Comparison of ENCODE assay signal across 34 cellular contexts in genomic region chr7:78497730-78498129, GRCh38.
"Had no signal": no experiment of that assay in that cellular context is flagged by ENCODE, and none has a peak within 500 bp of the region (broad histone marks: within the 10 kb centered on the region; RNA-seq: fewer than 3 reads in every experiment).

No MANE protein-coding gene starts in this region.

- H3K4me3 ChIP-seq: ascending aorta, breast epithelium, cardiac muscle cell, colonic mucosa, esophagus squamous epithelium, gastroesophageal sphincter, heart right ventricle had no signal

- DNase-seq: activated B cell treated with CpG ODN at 0.5 μM for 24 hours; activated CD4-positive, alpha-beta memory T cell treated with anti-CD3 and anti-CD28 coated beads for 36 hours; activated CD4-positive, alpha-beta T cell treated with anti-CD3 and anti-CD28 coated beads for 48 hours; activated CD8-positive, alpha-beta memory T cell treated with anti-CD3 and anti-CD28 coated beads, Interleukin-2, amount 10 ng/mL, durations not matched to agents 7 days and 5 days; activated CD8-positive, alpha-beta memory T cell treated with anti-CD3 and anti-CD28 coated beads, Interleukin-2, amount 50 U/mL, for 4 hours; activated CD8-positive, alpha-beta T cell treated with anti-CD3 and anti-CD28 coated beads, Interleukin-2, amount 10 ng/mL, durations not matched to agents 7 days and 5 days; activated effector memory CD4-positive, alpha-beta T cell treated with anti-CD3 and anti-CD28 coated beads, Interleukin-2, amount 50 U/mL, for 16 hours; activated naive CD4-positive, alpha-beta T cell treated with anti-CD3 and anti-CD28 coated beads for 36 hours; activated naive CD8-positive, alpha-beta T cell treated with anti-CD3 and anti-CD28 coated beads, Interleukin-2, amount 10 ng/mL, durations not matched to agents 7 days and 5 days; activated T-cell treated with anti-CD3 and anti-CD28 coated beads, Interleukin-2, amount 50 U/mL, for 1 hour; activated T-cell treated with anti-CD3 and anti-CD28 coated beads, Interleukin-2, amount 50 U/mL, for 48 hours; central memory CD4-positive, alpha-beta T cell; cerebellar nuclear complex; colonic mucosa; effector CD8-positive, alpha-beta T cell; esophagus squamous epithelium; foreskin melanocyte; heart right ventricle; T-helper 17 cell; T1000; WERI-Rb-1 had no signal

- H3K4me3 Mint-ChIP-seq: activated B cell treated with CpG ODN at 0.5 μM for 24 hours; activated CD4-positive, alpha-beta memory T cell treated with anti-CD3 and anti-CD28 coated beads for 36 hours; activated CD8-positive, alpha-beta memory T cell treated with anti-CD3 and anti-CD28 coated beads, Interleukin-2, amount 10 ng/mL, durations not matched to agents 7 days and 5 days; activated CD8-positive, alpha-beta T cell treated with anti-CD3 and anti-CD28 coated beads, Interleukin-2, amount 10 ng/mL, durations not matched to agents 7 days and 5 days; activated naive CD4-positive, alpha-beta T cell treated with anti-CD3 and anti-CD28 coated beads for 36 hours; activated naive CD4-positive, alpha-beta T cell treated with anti-CD3 and anti-CD28 coated beads, Interleukin-2, amount 50 U/mL, for 24 hours; activated naive CD8-positive, alpha-beta T cell treated with anti-CD3 and anti-CD28 coated beads, Interleukin-2, amount 10 ng/mL, durations not matched to agents 7 days and 5 days; activated T-helper 1 cell treated with anti-CD3 and anti-CD28 coated beads, Interleukin-12 subunit alpha, Interleukin-12 subunit beta, Interleukin-2, Interleukin-4 antibody, amounts not matched to agents 30 ng/mL and 10 ng/mL and 1 ng/mL, durations not matched to agents 14 hours and 24 hours and 36 hours; brain; T-helper 17 cell; T-helper 2 cell treated with Interferon-gamma antibody and Interleukin-4, amounts not matched to agents 5 μg/mL and 100 μg/mL, for 36 hours had no signal

- H3K27me3 ChIP-seq: ascending aorta, breast epithelium, cardiac muscle cell, colonic mucosa, esophagus squamous epithelium, gastroesophageal sphincter, heart right ventricle had no signal

- H3K36me3 ChIP-seq: ascending aorta, breast epithelium, cardiac muscle cell, colonic mucosa, esophagus squamous epithelium, heart right ventricle, WERI-Rb-1 had no signal

- H3K27ac ChIP-seq: ascending aorta, breast epithelium, cardiac muscle cell, colonic mucosa, epithelial cell of prostate, esophagus squamous epithelium, gastroesophageal sphincter, heart right ventricle, WERI-Rb-1 had no signal

- H3K27me3 Mint-ChIP-seq: activated B cell treated with CpG ODN at 0.5 μM for 24 hours; activated CD4-positive, alpha-beta memory T cell treated with anti-CD3 and anti-CD28 coated beads for 36 hours; activated CD8-positive, alpha-beta memory T cell treated with anti-CD3 and anti-CD28 coated beads, Interleukin-2, amount 10 ng/mL, durations not matched to agents 7 days and 5 days; activated naive CD4-positive, alpha-beta T cell treated with anti-CD3 and anti-CD28 coated beads, Interleukin-2, amount 50 U/mL, for 24 hours; activated naive CD8-positive, alpha-beta T cell treated with anti-CD3 and anti-CD28 coated beads, Interleukin-2, amount 10 ng/mL, durations not matched to agents 7 days and 5 days; T-helper 17 cell had no signal

- FAIRE-seq: endometrium, endothelial cell of umbilical vein had no signal

- H3K4me1 ChIP-seq: ascending aorta, breast epithelium, colonic mucosa, esophagus squamous epithelium, heart right ventricle had no signal

- H3K9me3 ChIP-seq: ascending aorta, breast epithelium, colonic mucosa, esophagus squamous epithelium, gastroesophageal sphincter, heart right ventricle had no signal

- H3K27ac Mint-ChIP-seq: activated B cell treated with CpG ODN at 0.5 μM for 24 hours; activated CD4-positive, alpha-beta memory T cell treated with anti-CD3 and anti-CD28 coated beads for 36 hours; activated CD8-positive, alpha-beta memory T cell treated with anti-CD3 and anti-CD28 coated beads, Interleukin-2, amount 10 ng/mL, durations not matched to agents 7 days and 5 days; activated CD8-positive, alpha-beta T cell treated with anti-CD3 and anti-CD28 coated beads, Interleukin-2, amount 10 ng/mL, durations not matched to agents 7 days and 5 days; activated naive CD4-positive, alpha-beta T cell treated with anti-CD3 and anti-CD28 coated beads for 36 hours; activated naive CD4-positive, alpha-beta T cell treated with anti-CD3 and anti-CD28 coated beads, Interleukin-2, amount 50 U/mL, for 24 hours; activated naive CD8-positive, alpha-beta T cell treated with anti-CD3 and anti-CD28 coated beads, Interleukin-2, amount 10 ng/mL, durations not matched to agents 7 days and 5 days; activated T-helper 1 cell treated with anti-CD3 and anti-CD28 coated beads, Interleukin-12 subunit alpha, Interleukin-12 subunit beta, Interleukin-2, Interleukin-4 antibody, amounts not matched to agents 30 ng/mL and 10 ng/mL and 1 ng/mL, durations not matched to agents 14 hours and 24 hours and 36 hours; activated T-helper 2 cell treated with anti-CD3 and anti-CD28 coated beads, Interferon-gamma antibody, Interleukin-2, Interleukin-4, amounts not matched to agents 10 μg/mL and 5 μg/mL and 100 μg/mL, durations not matched to agents 14 hours and 24 hours and 36 hours; brain; T-helper 17 cell; T-helper 2 cell treated with Interferon-gamma antibody and Interleukin-4, amounts not matched to agents 5 μg/mL and 100 μg/mL, for 36 hours had no signal

- H3K4me1 Mint-ChIP-seq: activated B cell treated with CpG ODN at 0.5 μM for 24 hours; activated CD8-positive, alpha-beta memory T cell treated with anti-CD3 and anti-CD28 coated beads, Interleukin-2, amount 10 ng/mL, durations not matched to agents 7 days and 5 days; activated naive CD4-positive, alpha-beta T cell treated with anti-CD3 and anti-CD28 coated beads, Interleukin-2, amount 50 U/mL, for 24 hours; activated naive CD8-positive, alpha-beta T cell treated with anti-CD3 and anti-CD28 coated beads, Interleukin-2, amount 10 ng/mL, durations not matched to agents 7 days and 5 days; T-helper 17 cell had no signal

- H3K36me3 Mint-ChIP-seq: activated CD4-positive, alpha-beta memory T cell treated with anti-CD3 and anti-CD28 coated beads for 36 hours; activated CD8-positive, alpha-beta memory T cell treated with anti-CD3 and anti-CD28 coated beads, Interleukin-2, amount 10 ng/mL, durations not matched to agents 7 days and 5 days; activated naive CD4-positive, alpha-beta T cell treated with anti-CD3 and anti-CD28 coated beads, Interleukin-2, amount 50 U/mL, for 24 hours; activated naive CD8-positive, alpha-beta T cell treated with anti-CD3 and anti-CD28 coated beads, Interleukin-2, amount 10 ng/mL, durations not matched to agents 7 days and 5 days had no signal

- ATAC-seq: activated CD4-positive, CD25-positive, alpha-beta regulatory T cell treated with anti-CD3 and anti-CD28 coated beads, Interleukin-2, amount 50 U/mL, for 24 hours; activated CD8-positive, alpha-beta memory T cell treated with anti-CD3 and anti-CD28 coated beads, Interleukin-2, amount 10 ng/mL, durations not matched to agents 7 days and 5 days; activated CD8-positive, alpha-beta T cell treated with anti-CD3 and anti-CD28 coated beads, Interleukin-2, amount 10 ng/mL, durations not matched to agents 7 days and 5 days; gastroesophageal sphincter; heart right ventricle; T-helper 17 cell had no signal

- H3K9me3 Mint-ChIP-seq: activated B cell treated with CpG ODN at 0.5 μM for 24 hours; activated CD4-positive, alpha-beta memory T cell treated with anti-CD3 and anti-CD28 coated beads for 36 hours; activated naive CD4-positive, alpha-beta T cell treated with anti-CD3 and anti-CD28 coated beads, Interleukin-2, amount 50 U/mL, for 24 hours; activated naive CD8-positive, alpha-beta T cell treated with anti-CD3 and anti-CD28 coated beads, Interleukin-2, amount 10 ng/mL, durations not matched to agents 7 days and 5 days; activated T-helper 1 cell treated with anti-CD3 and anti-CD28 coated beads, Interleukin-12 subunit alpha, Interleukin-12 subunit beta, Interleukin-2, Interleukin-4 antibody, amounts not matched to agents 30 ng/mL and 10 ng/mL and 1 ng/mL, durations not matched to agents 14 hours and 24 hours and 36 hours; activated T-helper 2 cell treated with anti-CD3 and anti-CD28 coated beads, Interferon-gamma antibody, Interleukin-2, Interleukin-4, amounts not matched to agents 10 μg/mL and 5 μg/mL and 100 μg/mL, durations not matched to agents 14 hours and 24 hours and 36 hours; T-helper 2 cell treated with Interferon-gamma antibody and Interleukin-4, amounts not matched to agents 5 μg/mL and 100 μg/mL, for 36 hours had no signal
